Comparison of ENCODE assay signal across 25 cellular contexts in the genomic region with DNA sequence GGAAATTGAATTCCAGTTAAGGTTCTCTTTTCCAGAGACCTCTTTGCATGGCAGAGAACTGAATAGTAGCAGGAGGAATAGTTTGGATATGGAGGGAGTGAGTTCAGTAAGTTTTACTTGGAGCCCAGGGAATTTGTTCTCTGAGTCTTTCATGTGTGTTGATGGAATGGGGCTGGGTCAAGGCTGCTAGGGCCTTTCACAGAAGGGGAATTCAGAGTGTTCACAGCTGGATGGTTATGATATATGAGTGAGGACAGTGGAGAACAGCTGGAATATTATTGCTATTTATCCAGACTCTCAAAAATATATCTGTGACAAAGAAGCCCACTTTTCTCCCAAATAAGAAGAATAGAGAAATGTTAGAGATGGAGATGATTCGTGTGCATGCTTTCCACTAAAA.
"Had no signal": no experiment of that assay in that cellular context is flagged by ENCODE, and none has a peak within 500 bp of the region (broad histone marks: within the 10 kb centered on the region; RNA-seq: fewer than 3 reads in every experiment).

No MANE protein-coding gene starts in this region.

- H3K36me3 ChIP-seq: heart right ventricle, left lung, lower lobe of right lung, pancreas, prostate gland, spleen, tibial nerve, uterus had no signal

- H3K27ac ChIP-seq: heart right ventricle, hepatocyte, left lung, lower lobe of right lung, pancreas, prostate gland, spleen, tibial nerve, uterus had no signal

- H3K9me3 ChIP-seq: heart right ventricle, left lung, lower lobe of right lung, pancreas, prostate gland, spleen, tibial nerve, uterus had no signal

- H3K27me3 ChIP-seq: heart right ventricle, hepatocyte, left lung, pancreas, spleen, tibial nerve, uterus had no signal

- H3K4me3 ChIP-seq: heart right ventricle, hepatocyte, left lung, lower lobe of right lung, pancreas, prostate gland, spleen, tibial nerve, uterus had no signal

- H3K4me3 Mint-ChIP-seq: naive thymus-derived CD8-positive, alpha-beta T cell; stimulated activated memory B cell treated with anti-CD40 and anti-IgM and Interleukin-4, amounts not matched to agents 10 μg/mL and 1 μg/mL and 100 μg/mL, for 72 hours; stimulated activated naive CD8-positive, alpha-beta T cell treated with anti-CD3 and anti-CD28 coated beads, Interleukin-15, amount 100 ng/mL, for 72 hours; type B pancreatic cell had no signal

- H3K4me1 ChIP-seq: left lung, pancreas, prostate gland, spleen, tibial nerve, uterus had no signal

- H3K4me1 Mint-ChIP-seq: naive thymus-derived CD8-positive, alpha-beta T cell; stimulated activated memory B cell treated with anti-CD40 and anti-IgM and Interleukin-4, amounts not matched to agents 10 μg/mL and 1 μg/mL and 100 μg/mL, for 72 hours; stimulated activated naive CD8-positive, alpha-beta T cell treated with anti-CD3 and anti-CD28 coated beads, Interleukin-15, amount 100 ng/mL, for 72 hours had no signal

- H2AFZ ChIP-seq: hepatocyte had no signal

- H3K79me2 ChIP-seq: hepatocyte had no signal

- H3K4me2 ChIP-seq: hepatocyte had no signal

- H3K27me3 Mint-ChIP-seq: stimulated activated memory B cell treated with anti-CD40 and anti-IgM and Interleukin-4, amounts not matched to agents 10 μg/mL and 1 μg/mL and 100 μg/mL, for 72 hours; type B pancreatic cell had no signal

- H3K36me3 Mint-ChIP-seq: naive thymus-derived CD8-positive, alpha-beta T cell; stimulated activated memory B cell treated with anti-CD40 and anti-IgM and Interleukin-4, amounts not matched to agents 10 μg/mL and 1 μg/mL and 100 μg/mL, for 72 hours had no signal

- DNase-seq: heart right ventricle; islet precursor cell; left cardiac atrium; left lung; lower lobe of right lung; mammary epithelial cell; mesenchymal stem cell; naive thymus-derived CD8-positive, alpha-beta T cell; nucleus accumbens; pancreas; posterior cingulate gyrus; retina; right cardiac atrium; small intestine; spleen; stimulated activated CD4-positive, alpha-beta T cell treated with anti-CD3 and anti-CD28 coated beads, Interleukin-4, amount 100 ng/mL, for 24 hours; stimulated activated naive CD4-positive, alpha-beta T cell treated with Interleukin-2 at 50 U/mL for 16 hours; stimulated activated naive CD8-positive, alpha-beta T cell treated with anti-CD3 and anti-CD28 coated beads, Interleukin-15, amount 100 ng/mL, for 72 hours; substantia nigra; uterus had no signal

- H3K9me3 Mint-ChIP-seq: naive thymus-derived CD8-positive, alpha-beta T cell; stimulated activated memory B cell treated with anti-CD40 and anti-IgM and Interleukin-4, amounts not matched to agents 10 μg/mL and 1 μg/mL and 100 μg/mL, for 72 hours; stimulated activated naive CD8-positive, alpha-beta T cell treated with anti-CD3 and anti-CD28 coated beads, Interleukin-15, amount 100 ng/mL, for 72 hours had no signal

- H3K27ac Mint-ChIP-seq: naive thymus-derived CD8-positive, alpha-beta T cell; stimulated activated memory B cell treated with anti-CD40 and anti-IgM and Interleukin-4, amounts not matched to agents 10 μg/mL and 1 μg/mL and 100 μg/mL, for 72 hours; stimulated activated naive CD8-positive, alpha-beta T cell treated with anti-CD3 and anti-CD28 coated beads, Interleukin-15, amount 100 ng/mL, for 72 hours; type B pancreatic cell had no signal
